Comparison of ENCODE assay signal across 8 cellular contexts in the genomic region with DNA sequence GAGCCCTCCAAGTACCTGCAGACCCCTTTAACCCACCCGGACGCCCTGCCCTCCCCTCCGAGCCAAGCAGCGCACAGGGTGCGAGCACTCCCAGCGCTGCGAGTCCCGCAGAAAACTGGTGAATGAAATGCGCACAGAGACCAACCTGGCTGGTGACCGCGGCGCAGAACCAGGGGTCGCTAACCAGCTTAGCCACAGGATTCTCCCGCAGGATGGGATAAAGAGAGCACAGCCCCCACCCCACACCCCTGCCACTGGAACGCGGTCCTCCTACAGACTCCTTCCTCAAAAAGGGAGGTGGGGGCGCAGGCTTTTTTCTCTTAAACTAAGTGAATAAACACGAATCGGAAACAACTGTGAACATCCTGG. TPM values are rescaled to one million over a fixed set of nuclear protein-coding genes. Genes with fewer than 3 reads are reported as not detected.
DNase-seq lines count a peak whose midpoint lies in the region; ATAC-seq and TF ChIP-seq lines count a peak whose summit lies in the region.

No MANE protein-coding gene starts in this region.

- H3K36me3 ChIP-seq in iPS-15b (ENCODE audit: control insufficient read depth, insufficient read depth, low read length) (no peaks in the 10 kb centered on the region), skeletal muscle satellite cell (ENCODE audit: insufficient read depth, low read length) (peaks cover 16% of the 10 kb centered on the region)

- H3K4me1 ChIP-seq in iPS-15b (ENCODE audit: control insufficient read depth, insufficient read depth, low read length) (peaks cover 3% of the 10 kb centered on the region), skeletal muscle satellite cell (ENCODE audit: control insufficient read depth, insufficient read depth, low read length) (peaks cover 16% of the 10 kb centered on the region)

- POLR2A ChIA-PET in GM10248 (lab: Yijun Ruan, JAX): interaction anchor here (0.6 to 1.1 kb wide), 2 partner anchors 49 to 583 kb away, joined by 4 to 6 read pairs; no protein-coding TSS in a partner anchor

- H3K4me2 ChIP-seq in skeletal muscle satellite cell (ENCODE audit: low read length): peak overlapping the region; percentile 81

- CTCF ChIA-PET in GM10248 (lab: Yijun Ruan, JAX): interaction anchor here (1.5 kb wide), 1 partner anchor 11 kb away, joined by 3 read pairs; no protein-coding TSS in a partner anchor

- H3K9ac ChIP-seq in iPS-15b (ENCODE audit: low read depth, low read length) (no peak overlapping the region), skeletal muscle satellite cell (ENCODE audit: low read depth, low read length) (peak overlapping the region; percentile 99)

- H3K4me3 ChIP-seq in iPS-15b (ENCODE audit: low read depth, low read length) (peak overlapping the region; percentile 77), skeletal muscle satellite cell (ENCODE audit: low read length) (peak overlapping the region; percentile 85)

- DNase-seq in GM10248 (ENCODE audit: extremely low spot score) (peak; percentile 12), NCI-H82 treated with DMSO at 0.1 percent for 48 hours (lab: John Stamatoyannopoulos, UW; ENCODE audit: unreplicated experiment) (peak; percentile 31), LoVo (ENCODE audit: low spot score) (no peak), NCI-H128 (lab: John Stamatoyannopoulos, UW; ENCODE audit: unreplicated experiment) (no peak)

- TF ChIP-seq CTCF in GM10248 (IDR thresholded peaks at IDR 0.05; ENCODE audit: control extremely low read depth, extremely low read depth, low read depth, missing control alignments): no peak

- H3K9me3 ChIP-seq in iPS-15b (ENCODE audit: control insufficient read depth, insufficient read depth, low read length) (no peaks in the 10 kb centered on the region), skeletal muscle satellite cell (replicated peaks; ENCODE audit: low read length) (no peaks in the 10 kb centered on the region)

- H3K27me3 ChIP-seq in iPS-15b (ENCODE audit: control insufficient read depth, insufficient read depth, low read length): peaks cover 41% of the 10 kb centered on the region
- no peaks in the 10 kb centered on the region for H3K27me3 ChIP-seq in skeletal muscle satellite cell (ENCODE audit: control insufficient read depth, insufficient read depth, low read length)

- H3K27ac ChIP-seq in angular gyrus (ENCODE audit: low read depth, low read length): peak overlapping the region; percentile 92

- ATAC-seq in HG03469 (IDR thresholded peaks at IDR 0.05; ENCODE audit: unreplicated experiment): no peak

RNA-seq across cellular contexts. Expression of a gene that starts 1.0 kb away (rescaled TPM):
- total RNA-seq in skeletal muscle satellite cell (2012; rRNA removed): 116 and 172 TPM in 2 replicates

Comparison
In these comparisons a context has a peak if more than half of its experiments do, and no peak if none do; other contexts are left out.
1. DNase-seq: peak in GM10248 (single experiment) and NCI-H82 treated with DMSO at 0.1 percent for 48 hours (single experiment); none in LoVo (single experiment) and NCI-H128 (single experiment).